ENCODE assay signal across 22 cellular contexts in the genomic region with DNA sequence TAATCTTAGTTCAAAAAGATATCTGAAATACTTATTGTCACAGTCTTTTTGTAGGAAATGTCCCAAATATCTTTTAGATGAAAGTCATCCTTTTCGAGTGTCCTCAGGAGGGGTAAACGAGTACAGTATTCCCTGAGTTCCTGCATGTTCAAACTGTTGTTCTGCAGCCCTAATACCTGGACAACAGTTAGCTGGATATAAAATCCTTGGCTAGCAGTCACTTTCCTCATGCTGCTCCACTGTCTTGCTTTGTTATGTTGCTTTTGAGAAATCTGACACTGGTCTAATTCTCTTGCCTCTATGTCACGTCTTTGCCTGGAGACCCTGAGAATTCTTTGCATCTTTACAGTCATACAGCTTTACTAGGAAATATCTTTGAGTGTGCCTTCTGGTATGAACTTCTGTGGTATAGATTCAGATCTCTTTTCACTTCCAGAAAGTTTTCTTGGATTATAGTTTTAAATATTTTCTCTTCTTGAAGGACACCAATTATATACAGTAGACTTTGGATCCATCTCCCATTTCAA.
"Had no signal": no experiment of that assay in that cellular context is flagged by ENCODE, and none has a peak within 500 bp of the region (broad histone marks: within the 10 kb centered on the region; RNA-seq: fewer than 3 reads in every experiment).

No MANE protein-coding gene starts in this region.

- H3K4me3 Mint-ChIP-seq: activated B cell treated with CpG ODN at 0.5 μM for 24 hours; activated CD4-positive, alpha-beta memory T cell treated with anti-CD3 and anti-CD28 coated beads, Interleukin-2, amount 10 ng/mL, durations not matched to agents 7 days and 5 days; activated CD4-positive, alpha-beta T cell treated with anti-CD3 and anti-CD28 coated beads, Interleukin-2, amount 10 ng/mL, durations not matched to agents 7 days and 5 days; activated naive CD4-positive, alpha-beta T cell treated with anti-CD3 and anti-CD28 coated beads for 36 hours; activated naive CD8-positive, alpha-beta T cell; activated T-helper 17 cell treated with anti-CD3 and anti-CD28 coated beads, Interleukin-2, amount 50 U/mL, for 72 hours; T-helper 17 cell had no signal

- H3K27ac Mint-ChIP-seq: activated B cell treated with CpG ODN at 0.5 μM for 24 hours; activated CD4-positive, alpha-beta memory T cell treated with anti-CD3 and anti-CD28 coated beads, Interleukin-2, amount 10 ng/mL, durations not matched to agents 7 days and 5 days; activated CD4-positive, alpha-beta T cell treated with anti-CD3 and anti-CD28 coated beads, Interleukin-2, amount 10 ng/mL, durations not matched to agents 7 days and 5 days; activated naive CD4-positive, alpha-beta T cell treated with anti-CD3 and anti-CD28 coated beads for 36 hours; activated naive CD8-positive, alpha-beta T cell had no signal

- H3K9me3 Mint-ChIP-seq: activated B cell treated with CpG ODN at 0.5 μM for 24 hours; activated CD4-positive, alpha-beta memory T cell treated with anti-CD3 and anti-CD28 coated beads, Interleukin-2, amount 10 ng/mL, durations not matched to agents 7 days and 5 days; activated CD4-positive, alpha-beta T cell treated with anti-CD3 and anti-CD28 coated beads, Interleukin-2, amount 10 ng/mL, durations not matched to agents 7 days and 5 days; activated naive CD4-positive, alpha-beta T cell treated with anti-CD3 and anti-CD28 coated beads for 36 hours; activated T-helper 17 cell treated with anti-CD3 and anti-CD28 coated beads, Interleukin-2, amount 50 U/mL, for 72 hours had no signal

- H3K27me3 Mint-ChIP-seq: activated B cell treated with CpG ODN at 0.5 μM for 24 hours; activated CD4-positive, alpha-beta memory T cell treated with anti-CD3 and anti-CD28 coated beads, Interleukin-2, amount 10 ng/mL, durations not matched to agents 7 days and 5 days; activated CD4-positive, alpha-beta T cell treated with anti-CD3 and anti-CD28 coated beads, Interleukin-2, amount 10 ng/mL, durations not matched to agents 7 days and 5 days; activated naive CD8-positive, alpha-beta T cell; activated T-helper 17 cell treated with anti-CD3 and anti-CD28 coated beads, Interleukin-2, amount 50 U/mL, for 72 hours; T-helper 17 cell had no signal

- DNase-seq: activated B cell treated with CpG ODN at 0.5 μM for 24 hours; activated CD4-positive, alpha-beta memory T cell treated with anti-CD3 and anti-CD28 coated beads, Interleukin-2, amount 10 ng/mL, durations not matched to agents 7 days and 5 days; activated CD4-positive, alpha-beta T cell treated with anti-CD3 and anti-CD28 coated beads for 1 hour; activated CD4-positive, alpha-beta T cell treated with anti-CD3 and anti-CD28 coated beads, Interleukin-2, amount 10 ng/mL, durations not matched to agents 7 days and 5 days; activated gamma-delta T cell; activated naive CD4-positive, alpha-beta T cell treated with anti-CD3 and anti-CD28 coated beads for 36 hours; activated T-cell treated with anti-CD3 and anti-CD28 coated beads for 4 hours; activated T-cell treated with anti-CD3 and anti-CD28 coated beads, Interleukin-2, amount 50 U/mL, for 48 hours; amygdala; Kasumi-1; NCI-H1105 treated with DMSO at 0.1 percent for 48 hours; NCI-H1436 treated with DMSO at 0.1 percent for 48 hours; NCI-H187; NCI-H2081; NCI-H510A treated with DMSO at 0.1 percent for 48 hours; NCI-H69; NK-92 treated with Interleukin-12 subunit alpha and Interleukin-12 subunit beta, amount 100 ng/mL, for 24 hours; SHP77; T-helper 17 cell; T-helper 9 cell had no signal

- ATAC-seq: activated T-helper 17 cell treated with anti-CD3 and anti-CD28 coated beads, Interleukin-2, amount 50 U/mL, for 72 hours; T-helper 17 cell had no signal
